28 cellular contexts compared by ENCODE assay signal in the genomic region with DNA sequence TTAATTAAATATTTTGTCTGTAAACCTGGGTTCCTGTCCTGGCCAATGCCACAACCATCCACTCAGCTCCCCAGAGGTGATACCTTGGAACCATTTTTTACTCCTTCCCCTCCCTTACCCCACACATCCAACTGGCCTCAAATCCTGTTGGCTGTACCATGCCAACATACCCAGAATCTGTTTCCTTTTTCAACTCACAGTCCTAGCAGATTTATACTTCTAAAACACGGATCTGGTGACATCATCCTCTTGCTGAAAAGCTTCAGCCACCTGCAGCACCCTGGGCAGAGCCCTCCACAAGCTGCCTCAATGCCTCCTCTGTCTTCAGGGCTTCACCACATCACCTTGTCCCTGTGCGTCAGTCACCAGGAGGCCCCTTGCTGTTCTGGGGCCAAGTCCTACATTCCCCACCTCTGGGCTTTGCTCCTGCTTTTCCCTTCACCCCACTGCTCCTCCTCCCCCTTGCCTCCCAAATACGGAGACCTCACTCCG. TPM values are rescaled to one million over a fixed set of nuclear protein-coding genes. Genes with fewer than 3 reads are reported as not detected.
DNase-seq lines count a peak whose midpoint lies in the region; ATAC-seq and TF ChIP-seq lines count a peak whose summit lies in the region.
"Had no signal": no experiment of that assay in that cellular context is flagged by ENCODE, and none has a peak within 500 bp of the region (broad histone marks: within the 10 kb centered on the region; RNA-seq: fewer than 3 reads in every experiment).

No MANE protein-coding gene starts in this region.

- H2BK5ac ChIP-seq in mesendoderm (ENCODE audit: low read length) = peak overlapping the region; percentile 57

- H2AK5ac ChIP-seq in mesendoderm (ENCODE audit: low read length) = peak overlapping the region; percentile 4

- no peaks in the 10 kb centered on the region for H3K4me1 Mint-ChIP-seq in activated CD8-positive, alpha-beta memory T cell treated with anti-CD3 and anti-CD28 coated beads, Interleukin-2, amount 10 ng/mL, durations not matched to agents 7 days and 5 days

- intact Hi-C loops in ascending aorta (cut with DNase I) = no loop called here

- H3K27ac Mint-ChIP-seq in activated CD8-positive, alpha-beta memory T cell treated with anti-CD3 and anti-CD28 coated beads, Interleukin-2, amount 10 ng/mL, durations not matched to agents 7 days and 5 days = no peak overlapping the region
- H3K27ac Mint-ChIP-seq: activated CD4-positive, alpha-beta memory T cell treated with anti-CD3 and anti-CD28 coated beads for 36 hours; activated naive CD4-positive, alpha-beta T cell treated with anti-CD3 and anti-CD28 coated beads, Interleukin-2, amount 50 U/mL, for 72 hours; CD4-positive, alpha-beta T cell; dendritic cell treated with granulocyte-macrophage colony-stimulating factor and Interleukin-4, amounts not matched to agents 40 ng/mL and 50 ng/mL, for 4 days; stimulated activated naive CD8-positive, alpha-beta T cell treated with anti-CD3 and anti-CD28 coated beads, Interleukin-15, Interleukin-2, amounts not matched to agents 100 ng/mL and 50 ng/mL, for 24 hours had no signal

- peak overlapping the region; percentile 70 for H3K56ac ChIP-seq in mesendoderm (ENCODE audit: low read length)

- no peak overlapping the region for H4K5ac ChIP-seq in mesendoderm (ENCODE audit: low read length)

- H3K4me3 Mint-ChIP-seq in activated CD8-positive, alpha-beta memory T cell treated with anti-CD3 and anti-CD28 coated beads, Interleukin-2, amount 10 ng/mL, durations not matched to agents 7 days and 5 days = no peak overlapping the region
- H3K4me3 Mint-ChIP-seq: activated CD4-positive, alpha-beta memory T cell treated with anti-CD3 and anti-CD28 coated beads for 36 hours; CD4-positive, alpha-beta T cell; dendritic cell treated with granulocyte-macrophage colony-stimulating factor and Interleukin-4, amounts not matched to agents 40 ng/mL and 50 ng/mL, for 4 days; stimulated activated naive CD8-positive, alpha-beta T cell treated with anti-CD3 and anti-CD28 coated beads, Interleukin-15, Interleukin-2, amounts not matched to agents 100 ng/mL and 50 ng/mL, for 24 hours had no signal

- no peak overlapping the region for H2BK120ac ChIP-seq in mesendoderm (ENCODE audit: low read depth, low read length)

- H3K36me3 ChIP-seq in HUES48 (ENCODE audit: control insufficient read depth, insufficient read depth, low read length) = peaks cover 3% of the 10 kb centered on the region; the same call in 1 of the 2 replicates
- no peaks in the 10 kb centered on the region for H3K36me3 ChIP-seq in ectodermal cell (ENCODE audit: control insufficient read depth, insufficient read depth, low read length)
- H3K36me3 ChIP-seq in mesendoderm (ENCODE audit: control insufficient read depth, insufficient read depth, low read length) = no peaks in the 10 kb centered on the region
- H3K36me3 ChIP-seq in ascending aorta = no peaks in the 10 kb centered on the region
- no peaks in the 10 kb centered on the region for H3K36me3 ChIP-seq in MG63
- no peaks in the 10 kb centered on the region for H3K36me3 ChIP-seq in WERI-Rb-1
- H3K36me3 ChIP-seq: cardiac muscle cell, gastroesophageal sphincter, lower lobe of right lung, neutrophil, prostate gland, thyroid gland had no signal

- peak overlapping the region; percentile 2 for H3K18ac ChIP-seq in mesendoderm (ENCODE audit: low read length)

- no peak for TF ChIP-seq CTCF in 22Rv1 (IDR thresholded peaks at IDR 0.05)
- TF ChIP-seq CTCF in ascending aorta (IDR thresholded peaks at IDR 0.05) = no peak
- TF ChIP-seq CTCF in WERI-Rb-1 (IDR thresholded peaks at IDR 0.05; ENCODE audit: low read depth, low read length) = no peak

- no peaks in the 10 kb centered on the region for H3K36me3 Mint-ChIP-seq in activated CD8-positive, alpha-beta memory T cell treated with anti-CD3 and anti-CD28 coated beads, Interleukin-2, amount 10 ng/mL, durations not matched to agents 7 days and 5 days
- H3K36me3 Mint-ChIP-seq: activated CD4-positive, alpha-beta memory T cell treated with anti-CD3 and anti-CD28 coated beads for 36 hours; activated naive CD4-positive, alpha-beta T cell treated with anti-CD3 and anti-CD28 coated beads, Interleukin-2, amount 50 U/mL, for 72 hours had no signal

- H3K27me3 ChIP-seq in HUES48 (ENCODE audit: control insufficient read depth, insufficient read depth, low read length) = no peaks in the 10 kb centered on the region
- no peaks in the 10 kb centered on the region for H3K27me3 ChIP-seq in ectodermal cell (ENCODE audit: control insufficient read depth, insufficient read depth, low read length, poor library complexity, severe bottlenecking)
- no peaks in the 10 kb centered on the region for H3K27me3 ChIP-seq in mesendoderm (ENCODE audit: insufficient read depth, low read length, poor library complexity)
- no peaks in the 10 kb centered on the region for H3K27me3 ChIP-seq in ascending aorta
- H3K27me3 ChIP-seq in MG63 = no peaks in the 10 kb centered on the region
- no peaks in the 10 kb centered on the region for H3K27me3 ChIP-seq in WERI-Rb-1 (ENCODE audit: insufficient read depth, low read depth, severe bottlenecking)
- H3K27me3 ChIP-seq: cardiac muscle cell, gastroesophageal sphincter, neutrophil, thyroid gland had no signal

- H3K9ac ChIP-seq in HUES48 (ENCODE audit: low read depth, low read length) (no peak overlapping the region), mesendoderm (ENCODE audit: low read length) (peak overlapping the region; percentile 22)
- H3K9ac ChIP-seq: KMS-11 had no signal

- 23 to 26% methylated on average over 4 of the region's 4 CpGs for WGBS in ectodermal cell, 2 experiments
- WGBS in mesendoderm (ENCODE audit: extremely low coverage, insufficient coverage, low lambda C conversion rate) = no CpG with 5 or more reads among the region's 4 CpGs

- no peak overlapping the region for H4K8ac ChIP-seq in mesendoderm (ENCODE audit: low read depth, low read length)

- H3K79me1 ChIP-seq in mesendoderm (ENCODE audit: low read length) = no peaks in the 10 kb centered on the region

- H3K9me3 ChIP-seq in HUES48 (ENCODE audit: control insufficient read depth, insufficient read depth, low read length) (no peaks in the 10 kb centered on the region), ectodermal cell (ENCODE audit: control insufficient read depth, low read length) (no peaks in the 10 kb centered on the region), ascending aorta (no peaks in the 10 kb centered on the region), MG63 (no peaks in the 10 kb centered on the region), WERI-Rb-1 (ENCODE audit: severe bottlenecking) (no peaks in the 10 kb centered on the region)
- H3K9me3 ChIP-seq: gastroesophageal sphincter, lower lobe of right lung, neutrophil, prostate gland, thyroid gland had no signal

- CTCF ChIA-PET in activated CD8-positive, alpha-beta memory T cell treated with anti-CD3 and anti-CD28 coated beads, Interleukin-2, amount 10 ng/mL, durations not matched to agents 7 days and 5 days (lab: Charles Lee) = no interaction called here

- no peak overlapping the region for H2BK15ac ChIP-seq in mesendoderm (replicated peaks; ENCODE audit: low read depth)

- ATAC-seq in activated CD8-positive, alpha-beta memory T cell treated with anti-CD3 and anti-CD28 coated beads, Interleukin-2, amount 10 ng/mL, durations not matched to agents 7 days and 5 days = no peak
- ATAC-seq: activated CD4-positive, CD25-positive, alpha-beta regulatory T cell treated with anti-CD3 and anti-CD28 coated beads, Interleukin-2, amount 50 U/mL, for 24 hours; activated naive CD4-positive, alpha-beta T cell treated with anti-CD3 and anti-CD28 coated beads, Interleukin-2, amount 50 U/mL, for 72 hours; gastroesophageal sphincter; lower lobe of right lung had no signal

- peak; percentile 65 for DNase-seq in mesendoderm
- no peak for DNase-seq in ascending aorta (ENCODE audit: low spot score in 2 of 2)
- no peak for DNase-seq in MG63
- DNase-seq in WERI-Rb-1 = no peak
- DNase-seq in activated CD8-positive, alpha-beta memory T cell treated with anti-CD3 and anti-CD28 coated beads, Interleukin-2, amount 10 ng/mL, durations not matched to agents 7 days and 5 days = no peak
- DNase-seq: activated CD4-positive, alpha-beta memory T cell treated with anti-CD3 and anti-CD28 coated beads for 36 hours; activated CD8-positive, alpha-beta memory T cell treated with anti-CD3 and anti-CD28 coated beads, Interleukin-2, amount 50 U/mL, for 48 hours; CD4-positive, alpha-beta T cell; hypothalamus; kidney; lower lobe of right lung; NCI-H1436; NCI-H2081 treated with DMSO at 0.1 percent for 48 hours; NCI-H446; NCI-H82; thyroid gland had no signal

- no peak overlapping the region for H3K23ac ChIP-seq in mesendoderm (ENCODE audit: low read length)

- no peaks in the 10 kb centered on the region for H3K27me3 Mint-ChIP-seq in activated CD8-positive, alpha-beta memory T cell treated with anti-CD3 and anti-CD28 coated beads, Interleukin-2, amount 10 ng/mL, durations not matched to agents 7 days and 5 days
- H3K27me3 Mint-ChIP-seq: activated CD4-positive, alpha-beta memory T cell treated with anti-CD3 and anti-CD28 coated beads for 36 hours; CD4-positive, alpha-beta T cell; stimulated activated naive CD8-positive, alpha-beta T cell treated with anti-CD3 and anti-CD28 coated beads, Interleukin-15, Interleukin-2, amounts not matched to agents 100 ng/mL and 50 ng/mL, for 24 hours had no signal

- peaks cover 91% of the 10 kb centered on the region for H3K79me2 ChIP-seq in mesendoderm (ENCODE audit: control insufficient read depth, insufficient read depth, low read length)

- peaks cover 88% of the 10 kb centered on the region for H3K4me1 ChIP-seq in HUES48 (ENCODE audit: control insufficient read depth, insufficient read depth, low read length)
- H3K4me1 ChIP-seq in ectodermal cell (ENCODE audit: control insufficient read depth, insufficient read depth, low read length) = peaks cover 35% of the 10 kb centered on the region
- H3K4me1 ChIP-seq in mesendoderm (ENCODE audit: control insufficient read depth, low read depth, low read length) = peaks cover 33% of the 10 kb centered on the region
- no peaks in the 10 kb centered on the region for H3K4me1 ChIP-seq in ascending aorta
- H3K4me1 ChIP-seq: prostate gland had no signal

- no peak overlapping the region for H3K4ac ChIP-seq in mesendoderm (ENCODE audit: low read depth, low read length)

- no peaks in the 10 kb centered on the region for H3K9me3 Mint-ChIP-seq in activated CD8-positive, alpha-beta memory T cell treated with anti-CD3 and anti-CD28 coated beads, Interleukin-2, amount 10 ng/mL, durations not matched to agents 7 days and 5 days (ENCODE audit: low read depth)
- H3K9me3 Mint-ChIP-seq: activated CD4-positive, alpha-beta memory T cell treated with anti-CD3 and anti-CD28 coated beads for 36 hours; activated naive CD4-positive, alpha-beta T cell treated with anti-CD3 and anti-CD28 coated beads, Interleukin-2, amount 50 U/mL, for 72 hours; CD4-positive, alpha-beta T cell; dendritic cell treated with granulocyte-macrophage colony-stimulating factor and Interleukin-4, amounts not matched to agents 40 ng/mL and 50 ng/mL, for 4 days; stimulated activated naive CD8-positive, alpha-beta T cell treated with anti-CD3 and anti-CD28 coated beads, Interleukin-15, Interleukin-2, amounts not matched to agents 100 ng/mL and 50 ng/mL, for 24 hours had no signal

- H3K4me2 ChIP-seq in mesendoderm (ENCODE audit: low read length) = peak overlapping the region; percentile 14
- H3K4me2 ChIP-seq: KMS-11 had no signal

- 0 out of 2 replicates have a peak overlapping the region, but pooled peaks have one; percentile 5 for H3K4me3 ChIP-seq in HUES48 (ENCODE audit: low read depth, low read length)
- H3K4me3 ChIP-seq in ectodermal cell (ENCODE audit: insufficient read depth, low read depth, low read length) = no peak overlapping the region
- H3K4me3 ChIP-seq in mesendoderm (ENCODE audit: low read length) = no peak overlapping the region
- no peak overlapping the region for H3K4me3 ChIP-seq in ascending aorta
- no peak overlapping the region for H3K4me3 ChIP-seq in MG63
- no peak overlapping the region for H3K4me3 ChIP-seq in WERI-Rb-1 (ENCODE audit: low read depth, low read length)
- H3K4me3 ChIP-seq: cardiac muscle cell, gastroesophageal sphincter, lower lobe of right lung, prostate gland, thyroid gland had no signal

- H3K27ac ChIP-seq in 22Rv1 (peak overlapping the region; percentile 14; the same call in 1 of the 2 replicates), HUES48 (ENCODE audit: low read depth, low read length) (peak overlapping the region; percentile 52), ectodermal cell (ENCODE audit: insufficient read depth, low read depth, low read length, poor library complexity, severe bottlenecking) (peak overlapping the region; percentile 21), mesendoderm (ENCODE audit: low read depth, low read length) (peak overlapping the region; percentile 20), ascending aorta (no peak overlapping the region), WERI-Rb-1 (no peak overlapping the region)
- H3K27ac ChIP-seq: cardiac muscle cell, gastroesophageal sphincter, KMS-11, lower lobe of right lung, neutrophil, prostate gland, thyroid gland had no signal

RNA-seq across cellular contexts. Expression of a gene that starts 14.9 kb away (rescaled TPM):
- 74.9 TPM for polyA plus RNA-seq in ectodermal cell (2013, experiment 1 of 4)
- polyA plus RNA-seq in ectodermal cell (2013, experiment 2 of 4) = 74.8 TPM
- polyA plus RNA-seq in ectodermal cell (2013, experiment 3 of 4) = 45.0 TPM
- polyA plus RNA-seq in ectodermal cell (2013, experiment 4 of 4) = 45.7 TPM
- 325 TPM for polyA plus RNA-seq in mesendoderm (2013, experiment 1 of 2)
- polyA plus RNA-seq in mesendoderm (2013, experiment 2 of 2) = 338 TPM
- total RNA-seq in ascending aorta = 17.8 TPM
- total RNA-seq in MG63 (2014; rRNA removed; shearing (Covaris generic); ENCODE audit: low replicate concordance) = not detected in 2 replicates
- under 1 TPM in 1 of 2 experiments, not detected in 1; 0.40 TPM for total RNA-seq in activated CD8-positive, alpha-beta memory T cell treated with anti-CD3 and anti-CD28 coated beads, Interleukin-2, amount 10 ng/mL, durations not matched to agents 7 days and 5 days
- total RNA-seq: activated CD4-positive, alpha-beta memory T cell treated with anti-CD3 and anti-CD28 coated beads for 36 hours; CD4-positive, alpha-beta T cell had no signal

Comparison
In these comparisons a context has a peak if more than half of its experiments do, and no peak if none do; other contexts are left out.
1. H3K27ac ChIP-seq: peak in 22Rv1 (single experiment), HUES48 (single experiment), ectodermal cell (single experiment) and mesendoderm (single experiment); none in ascending aorta (0 of 2) and WERI-Rb-1 (single experiment).
2. RNA of a gene that starts 14.9 kb away (total RNA-seq): 17.8 TPM in ascending aorta (single experiment); 0.40 TPM in activated CD8-positive, alpha-beta memory T cell treated with anti-CD3 and anti-CD28 coated beads, Interleukin-2, amount 10 ng/mL, durations not matched to agents 7 days and 5 days and not detected in MG63; every median in the first group is over 10 times any median in the second.